Comparison of ENCODE assay signal across 10 cellular contexts in the genomic region with DNA sequence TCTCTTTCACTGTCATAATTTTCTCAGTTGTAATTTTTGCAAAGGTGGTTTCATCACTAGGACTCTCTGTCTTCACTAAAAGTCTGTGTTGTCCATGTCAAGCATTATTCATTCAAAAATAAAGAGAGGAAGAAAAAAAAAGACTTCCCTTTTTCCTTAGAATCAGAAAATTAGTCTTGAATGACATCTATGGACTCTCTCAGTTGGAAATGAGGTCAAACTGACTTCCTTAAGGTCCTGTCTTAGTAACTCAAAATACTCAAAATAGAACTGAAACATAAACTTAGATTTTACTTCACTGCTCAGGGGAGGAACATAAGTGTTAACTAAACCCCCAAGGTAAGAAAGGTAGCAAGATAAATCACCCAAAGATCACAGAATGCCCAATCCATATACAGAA. TPM values are rescaled to one million over a fixed set of nuclear protein-coding genes. Genes with fewer than 3 reads are reported as not detected.
DNase-seq lines count a peak whose midpoint lies in the region; ATAC-seq and TF ChIP-seq lines count a peak whose summit lies in the region.
"Had no signal": no experiment of that assay in that cellular context is flagged by ENCODE, and none has a peak within 500 bp of the region (broad histone marks: within the 10 kb centered on the region; RNA-seq: fewer than 3 reads in every experiment).

No MANE protein-coding gene starts in this region.

- H3K36me3 Mint-ChIP-seq in activated CD8-positive, alpha-beta memory T cell treated with anti-CD3 and anti-CD28 coated beads, Interleukin-2, amount 10 ng/mL, durations not matched to agents 7 days and 5 days = peaks cover 29% of the 10 kb centered on the region
- H3K36me3 Mint-ChIP-seq in central memory CD8-positive, alpha-beta T cell (ENCODE audit: insufficient read depth) = peaks cover 32% of the 10 kb centered on the region

- H3K27ac Mint-ChIP-seq in activated CD8-positive, alpha-beta memory T cell treated with anti-CD3 and anti-CD28 coated beads, Interleukin-2, amount 10 ng/mL, durations not matched to agents 7 days and 5 days = peak overlapping the region; percentile 67
- H3K27ac Mint-ChIP-seq in central memory CD8-positive, alpha-beta T cell (ENCODE audit: low read depth) = peak overlapping the region; percentile 94

- no peak for DNase-seq in activated CD8-positive, alpha-beta memory T cell treated with anti-CD3 and anti-CD28 coated beads, Interleukin-2, amount 10 ng/mL, durations not matched to agents 7 days and 5 days
- DNase-seq in activated CD8-positive, alpha-beta memory T cell treated with anti-CD3 and anti-CD28 coated beads, Interleukin-2, amount 50 U/mL, for 4 hours = no peak
- DNase-seq in MV-4-11 (lab: John Stamatoyannopoulos, UW) = peak; percentile 76
- DNase-seq in central memory CD8-positive, alpha-beta T cell (ENCODE audit: low spot score in 2 of 2) = no peak
- no peak for DNase-seq in coronary artery (ENCODE audit: low spot score)
- no peak for DNase-seq in dedifferentiated amniotic fluid mesenchymal stem cell (ENCODE audit: extremely low spot score)
- no peak for DNase-seq in stimulated activated CD4-positive, alpha-beta T cell treated with anti-CD3 and anti-CD28 coated beads, Interleukin-1b, Interleukin-23, amount 100 ng/mL, for 48 hours
- DNase-seq: activated CD4-positive, alpha-beta T cell treated with anti-CD3 and anti-CD28 coated beads for 4 hours; midbrain had no signal

- no peak overlapping the region for H3K9ac ChIP-seq in skeletal muscle satellite cell (ENCODE audit: low read depth, low read length)

- H3K4me1 Mint-ChIP-seq in activated CD8-positive, alpha-beta memory T cell treated with anti-CD3 and anti-CD28 coated beads, Interleukin-2, amount 10 ng/mL, durations not matched to agents 7 days and 5 days = peaks cover 45% of the 10 kb centered on the region
- H3K4me1 Mint-ChIP-seq in central memory CD8-positive, alpha-beta T cell = peaks cover 32% of the 10 kb centered on the region

- H3K27me3 ChIP-seq in skeletal muscle satellite cell (ENCODE audit: control insufficient read depth, insufficient read depth, low read length) = no peaks in the 10 kb centered on the region

- no peaks in the 10 kb centered on the region for H3K9me3 Mint-ChIP-seq in activated CD8-positive, alpha-beta memory T cell treated with anti-CD3 and anti-CD28 coated beads, Interleukin-2, amount 10 ng/mL, durations not matched to agents 7 days and 5 days (ENCODE audit: low read depth)
- H3K9me3 Mint-ChIP-seq in central memory CD8-positive, alpha-beta T cell = no peaks in the 10 kb centered on the region

- peaks cover 4% of the 10 kb centered on the region for H3K36me3 ChIP-seq in skeletal muscle satellite cell (ENCODE audit: insufficient read depth, low read length)

- H3K27ac ChIP-seq in coronary artery = no peak overlapping the region

- no peaks in the 10 kb centered on the region for H3K9me3 ChIP-seq in skeletal muscle satellite cell (replicated peaks; ENCODE audit: low read length)

- peak overlapping the region; percentile 88 for H3K4me2 ChIP-seq in skeletal muscle satellite cell (ENCODE audit: low read length)

- peaks cover 18% of the 10 kb centered on the region for H3K4me1 ChIP-seq in skeletal muscle satellite cell (ENCODE audit: control insufficient read depth, insufficient read depth, low read length)

- TF ChIP-seq CTCF in coronary artery (IDR thresholded peaks at IDR 0.05) = no peak

- H3K27me3 Mint-ChIP-seq in activated CD8-positive, alpha-beta memory T cell treated with anti-CD3 and anti-CD28 coated beads, Interleukin-2, amount 10 ng/mL, durations not matched to agents 7 days and 5 days = no peaks in the 10 kb centered on the region
- no peaks in the 10 kb centered on the region for H3K27me3 Mint-ChIP-seq in central memory CD8-positive, alpha-beta T cell

- H3K4me3 ChIP-seq in skeletal muscle satellite cell (ENCODE audit: low read length) (no peak overlapping the region), coronary artery (no peak overlapping the region)

- H3K4me3 Mint-ChIP-seq in activated CD8-positive, alpha-beta memory T cell treated with anti-CD3 and anti-CD28 coated beads, Interleukin-2, amount 10 ng/mL, durations not matched to agents 7 days and 5 days = peak overlapping the region; percentile 64
- no peak overlapping the region for H3K4me3 Mint-ChIP-seq in central memory CD8-positive, alpha-beta T cell

- ATAC-seq in activated CD8-positive, alpha-beta memory T cell treated with anti-CD3 and anti-CD28 coated beads, Interleukin-2, amount 10 ng/mL, durations not matched to agents 7 days and 5 days = no peak
- no peak for ATAC-seq in central memory CD8-positive, alpha-beta T cell (replicated peaks; ENCODE audit: extremely low read depth, poor library complexity, severe bottlenecking)

- CTCF ChIA-PET in activated CD8-positive, alpha-beta memory T cell treated with anti-CD3 and anti-CD28 coated beads, Interleukin-2, amount 10 ng/mL, durations not matched to agents 7 days and 5 days (lab: Charles Lee) = interaction anchor here (1.0 kb wide), 1 partner anchor 8 kb away, joined by 3 read pairs; no protein-coding TSS in a partner anchor

RNA-seq across cellular contexts. Expression of a gene that starts 2.2 kb away (rescaled TPM):
- 10 to 100 TPM; 12.9 to 16.6 TPM for total RNA-seq in activated CD8-positive, alpha-beta memory T cell treated with anti-CD3 and anti-CD28 coated beads, Interleukin-2, amount 10 ng/mL, durations not matched to agents 7 days and 5 days
- 9.4 and 10.9 TPM in 2 replicates for total RNA-seq in skeletal muscle satellite cell (2012; rRNA removed)
